Comparison of ENCODE assay signal across 16 cellular contexts in genomic region chr1:34851431-34852105, GRCh38. TPM values are rescaled to one million over a fixed set of nuclear protein-coding genes. Genes with fewer than 3 reads are reported as not detected.
DNase-seq lines count a peak whose midpoint lies in the region; ATAC-seq, FAIRE-seq and TF ChIP-seq lines count a peak whose summit lies in the region.
"Had no signal": no experiment of that assay in that cellular context is flagged by ENCODE, and none has a peak within 500 bp of the region (broad histone marks: within the 10 kb centered on the region; RNA-seq: fewer than 3 reads in every experiment).

No MANE protein-coding gene starts in this region.

- intact Hi-C loops in heart left ventricle (cut with DNase I) = loop anchor here (1.0 to 2.0 kb wide), 5 partner anchors 59 to 65 kb away; partner anchors contain the start of gene GJA4 (in 1 of the 10)
- intact Hi-C loops in posterior vena cava (cut with DNase I) = loop anchor here (5.0 to 10.0 kb wide), 2 partner anchors 64 to 123 kb away; no protein-coding TSS in a partner anchor

- H3K4me3 ChIP-seq in bronchial epithelial cell (ENCODE audit: low read depth, low read length) (no peak overlapping the region), heart left ventricle (peak overlapping the region in 1 of 12 donors; percentile 16)

- H3K36me3 ChIP-seq in bronchial epithelial cell (ENCODE audit: control insufficient read depth, insufficient read depth, low read length) (peaks cover 8% of the 10 kb centered on the region), heart left ventricle (peaks cover 0 to 72% (median 29%) of the 10 kb centered on the region in 9 donors)
- H3K36me3 ChIP-seq: breast epithelium had no signal

- H3K27me3 ChIP-seq in bronchial epithelial cell (ENCODE audit: control insufficient read depth, insufficient read depth, low read length) (no peaks in the 10 kb centered on the region), heart left ventricle (no peaks in the 10 kb centered on the region)
- H3K27me3 ChIP-seq: breast epithelium had no signal

- no peaks in the 10 kb centered on the region for H3K9me3 ChIP-seq in heart left ventricle
- H3K9me3 ChIP-seq: breast epithelium had no signal

- H3K4me1 ChIP-seq in heart left ventricle = peaks cover 0 to 57% (median 31%) of the 10 kb centered on the region in 12 donors
- H3K4me1 ChIP-seq: breast epithelium had no signal

- ATAC-seq in heart left ventricle (peak in 3 of 4 donors; percentile 48 to 70 (median 60)), GM18868 (IDR thresholded peaks at IDR 0.05; ENCODE audit: unreplicated experiment) (no peak), HG02623 (IDR thresholded peaks at IDR 0.05; ENCODE audit: unreplicated experiment) (no peak)

- no peak for TF ChIP-seq POLR2A in heart left ventricle (IDR thresholded peaks at IDR 0.05)

- DNase-seq in HK-2 (ENCODE audit: unreplicated experiment) (peak; percentile 25), bronchial epithelial cell (ENCODE audit: low read depth) (peak; percentile 35), heart left ventricle (peak; percentile 77 to 82 (median 80)), posterior vena cava (ENCODE audit: low spot score) (peak; percentile 88), DMS79 treated with DMSO at 0.1 percent for 48 hours (lab: John Stamatoyannopoulos, UW) (no peak), NCI-H1092 treated with DMSO at 0.1 percent for 48 hours (lab: John Stamatoyannopoulos, UW) (no peak)
- DNase-seq: activated CD4-positive, alpha-beta T cell treated with anti-CD3 and anti-CD28 coated beads, Interleukin-2, amount 10 ng/mL, durations not matched to agents 24 days and 14 days; activated T-cell treated with anti-CD3 and anti-CD28 coated beads, Interleukin-2, amount 50 U/mL, for 72 hours; NCI-H1092; NCI-H345 had no signal

- 62 to 74% (median 67%) methylated on average over 13 of the region's 13 CpGs for WGBS in heart left ventricle, 4 donors

- H3K27ac ChIP-seq in heart left ventricle = peak overlapping the region in 11 of 12 donors; percentile 1 to 77 (median 55)

- no peak for FAIRE-seq in bronchial epithelial cell (lab: Jason Lieb, UNC)
- FAIRE-seq: H54 had no signal

- TF ChIP-seq CTCF in bronchial epithelial cell (IDR thresholded peaks at IDR 0.05; ENCODE audit: insufficient read depth, low read length, severe bottlenecking) = no peak
- TF ChIP-seq CTCF in heart left ventricle (IDR thresholded peaks at IDR 0.05) = no peak

RNA-seq across cellular contexts. Expression of gene SMIM12, which starts 8.0 kb away (rescaled TPM):
- total RNA-seq in bronchial epithelial cell (34.8 and 36.1 TPM in 2 replicates), heart left ventricle (10 to 100 TPM; 33.5 to 52.4 (median 37.8) TPM), posterior vena cava (10 to 100 TPM; 52.3 to 57.5 TPM)
- polyA plus RNA-seq in heart left ventricle = 10 to 100 TPM; 16.1 to 98.5 TPM

RNA-seq across cellular contexts. Expression of gene GJA4, which starts 58.8 kb away (rescaled TPM):
- total RNA-seq in bronchial epithelial cell (not detected in 2 replicates), heart left ventricle (10 to 100 TPM; 14.2 to 78.0 (median 22.6) TPM), posterior vena cava (10 to 100 TPM; 21.8 to 26.8 TPM)
- polyA plus RNA-seq in heart left ventricle = 10 to 100 TPM; 23.0 to 36.9 TPM
- total RNA-seq: activated CD4-positive, alpha-beta T cell treated with anti-CD3 and anti-CD28 coated beads, Interleukin-2, amount 10 ng/mL, durations not matched to agents 24 days and 14 days; HT1080 had no signal
- polyA plus RNA-seq: neural cell had no signal

Comparison
In these comparisons a context has a peak if more than half of its experiments do, and no peak if none do; other contexts are left out.
1. DNase-seq: peak in HK-2 (single experiment), bronchial epithelial cell (single experiment), heart left ventricle (5 of 5) and posterior vena cava (single experiment); none in DMS79 treated with DMSO at 0.1 percent for 48 hours (single experiment) and NCI-H1092 treated with DMSO at 0.1 percent for 48 hours (single experiment).
2. ATAC-seq: peak in heart left ventricle (3 of 4); none in GM18868 (single experiment) and HG02623 (single experiment).
3. RNA of gene GJA4, which starts 58.8 kb away (total RNA-seq): 21.8 to 26.8 TPM in posterior vena cava and 14.2 to 78.0 TPM in heart left ventricle; not detected in bronchial epithelial cell; every median in the first group is over 10 times any median in the second.